9 cellular contexts compared by ENCODE assay signal in the genomic region with DNA sequence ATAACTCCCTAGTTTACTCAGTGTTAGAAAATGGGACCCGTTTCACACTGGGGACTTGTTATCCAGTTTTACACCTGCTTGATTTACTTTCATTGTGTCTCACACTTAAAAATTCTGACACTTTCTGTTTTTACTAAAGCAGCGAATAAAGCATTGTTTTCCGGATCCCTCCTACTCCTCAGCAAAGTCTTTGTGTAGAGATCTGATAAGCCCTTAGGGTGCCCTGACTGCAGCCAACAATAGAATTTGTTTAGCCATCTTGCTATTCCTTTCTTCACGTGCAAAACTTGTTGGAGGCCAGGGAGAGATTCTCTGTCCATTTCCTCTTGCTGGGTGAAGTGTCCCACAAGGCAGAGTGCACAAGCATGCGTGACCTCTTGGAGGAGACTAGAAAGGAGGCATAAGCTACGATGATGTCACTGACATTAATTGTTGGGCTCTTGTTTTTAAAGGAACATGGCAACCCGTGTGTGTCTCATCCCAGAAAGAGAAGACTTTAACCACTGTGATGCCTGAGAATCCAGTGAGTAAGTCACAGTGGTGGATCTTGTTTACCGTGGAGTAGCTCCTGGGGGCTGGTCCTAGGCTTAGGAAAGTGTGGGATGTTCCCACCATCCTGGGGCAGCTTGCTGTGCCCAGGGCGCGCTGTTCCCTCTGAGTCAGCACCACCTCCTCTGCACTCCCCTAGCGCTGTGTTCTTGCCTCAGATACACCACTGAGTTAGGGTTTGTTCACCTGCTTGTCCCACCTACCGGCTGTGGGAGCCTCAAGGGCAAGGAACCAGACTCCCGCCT. TPM values are rescaled to one million over a fixed set of nuclear protein-coding genes. Genes with fewer than 3 reads are reported as not detected.
A peak's percentile ranks its signal among the peaks of the same experiment; 100 is the strongest.
DNase-seq lines count a peak whose midpoint lies in the region; ATAC-seq and TF ChIP-seq lines count a peak whose summit lies in the region.
"Had no signal": no experiment of that assay in that cellular context is flagged by ENCODE, and none has a peak within 500 bp of the region (broad histone marks: within the 10 kb centered on the region; RNA-seq: fewer than 3 reads in every experiment).

No MANE protein-coding gene starts in this region.

- peak; percentile 56 for TF ChIP-seq EP300 in esophagus muscularis mucosa (IDR thresholded peaks at IDR 0.05)

- 59% methylated on average over 13 of the region's 13 CpGs for WGBS in esophagus muscularis mucosa

- no peak for TF ChIP-seq POLR2A in Peyer's patch (IDR thresholded peaks at IDR 0.05)
- no peak for TF ChIP-seq POLR2A in esophagus muscularis mucosa (IDR thresholded peaks at IDR 0.05; ENCODE audit: low read depth)

- H3K4me1 ChIP-seq in Peyer's patch (peaks cover 0 to 90% (median 6%) of the 10 kb centered on the region in 4 donors), esophagus muscularis mucosa (peaks cover 66 to 100% (median 87%) of the 10 kb centered on the region in 4 donors)

- TF ChIP-seq CTCF in Peyer's patch (IDR thresholded peaks at IDR 0.05) (no peak), esophagus muscularis mucosa (IDR thresholded peaks at IDR 0.05) (no peak), GM13976 (IDR thresholded peaks at IDR 0.05; ENCODE audit: borderline replicate concordance, control extremely low read depth, extremely low read depth, insufficient read depth, missing control alignments) (no peak)

- DNase-seq in Ammon's horn (ENCODE audit: low spot score) (peak; percentile 58), Peyer's patch (peak in 1 of 3 donors; percentile 44), esophagus muscularis mucosa (ENCODE audit: extremely low spot score) (no peak), pons (ENCODE audit: low spot score) (peak; percentile 31), NCI-H526 (lab: John Stamatoyannopoulos, UW) (no peak), NCI-H526 treated with DMSO at 0.1 percent for 48 hours (lab: John Stamatoyannopoulos, UW) (no peak), GM13976 (ENCODE audit: low spot score) (no peak)
- DNase-seq: mucosa of descending colon had no signal

- no peak overlapping the region for H3K4me3 ChIP-seq in Peyer's patch
- H3K4me3 ChIP-seq in esophagus muscularis mucosa, result no peak overlapping the region
- H3K4me3 ChIP-seq: mucosa of descending colon had no signal

- in situ Hi-C loops in GM13976 (cut with MboI; ENCODE audit: low sequenced_read_pairs, unreplicated experiment), result no loop called here

- intact Hi-C loops in esophagus muscularis mucosa (cut with DNase I), result no loop called here

- no peaks in the 10 kb centered on the region for H3K9me3 ChIP-seq in Peyer's patch
- H3K9me3 ChIP-seq in esophagus muscularis mucosa, result no peaks in the 10 kb centered on the region
- H3K9me3 ChIP-seq: mucosa of descending colon had no signal

- H3K36me3 ChIP-seq in Peyer's patch (no peaks in the 10 kb centered on the region), esophagus muscularis mucosa (no peaks in the 10 kb centered on the region)

- H3K27me3 ChIP-seq in Peyer's patch, result no peaks in the 10 kb centered on the region
- H3K27me3 ChIP-seq in esophagus muscularis mucosa, result no peaks in the 10 kb centered on the region

- peak overlapping the region in 3 of 4 donors; percentile 32 to 75 (median 41) for H3K27ac ChIP-seq in Peyer's patch
- H3K27ac ChIP-seq in esophagus muscularis mucosa (replicated peaks in 1 of 4), result peak overlapping the region; percentile 84 to 89 (median 86)

- ATAC-seq in HG02870 (IDR thresholded peaks at IDR 0.05; ENCODE audit: unreplicated experiment), result no peak

RNA-seq across cellular contexts. Expression of a gene that starts 27.7 kb away (rescaled TPM):
- total RNA-seq in Peyer's patch (100 to 1,000 TPM; 109 to 197 (median 183) TPM), esophagus muscularis mucosa (100 to 1,000 TPM; 195 to 499 (median 259) TPM)

Comparison
In these comparisons a context has a peak if more than half of its experiments do, and no peak if none do; other contexts are left out.
1. DNase-seq: peak in Ammon's horn (single experiment) and pons (single experiment); none in esophagus muscularis mucosa (single experiment), NCI-H526 (0 of 2), NCI-H526 treated with DMSO at 0.1 percent for 48 hours (single experiment) and GM13976 (single experiment).